In genomic region chr20:50293244-50294139, GRCh38 we compare ENCODE assay signal across 1 cellular context.
TF ChIP-seq lines count a peak whose summit lies in the region.

No MANE protein-coding gene starts in this region.

TF ChIP-seq in HCT116, 20 proteins besides CTCF, POLR2A, EP300 and RAD21 (continued from another document):
- no peak for TF ChIP-seq REST (IDR thresholded peaks at IDR 0.05; ENCODE audit: low read depth)
- no peak for TF ChIP-seq FOSL1 (IDR thresholded peaks at IDR 0.05; ENCODE audit: low read depth)
- no peak for TF ChIP-seq ZBTB33 (IDR thresholded peaks at IDR 0.05; ENCODE audit: extremely low read depth, insufficient replicate concordance, low read length)
- no peak for TF ChIP-seq JUND (IDR thresholded peaks at IDR 0.05)
- TF ChIP-seq YY1 (IDR thresholded peaks at IDR 0.05; ENCODE audit: extremely low read depth, insufficient replicate concordance, low read depth, low read length) = no peak
- TF ChIP-seq CBX3 (IDR thresholded peaks at IDR 0.05; ENCODE audit: low read depth) = no peak
